2 cellular contexts compared by ENCODE assay signal in genomic region chr20:2749343-2749950, GRCh38.
TF ChIP-seq lines count a peak whose summit lies in the region.

No MANE protein-coding gene starts in this region.

TF ChIP-seq in WTC11, 78 proteins besides CTCF, POLR2A, EP300 and RAD21 (continued from another document):
- TF ChIP-seq ATF2 (CRISPR knock-in tag; IDR thresholded peaks at IDR 0.05; ENCODE audit: borderline replicate concordance, low read depth) (no peak), ZNF423 (CRISPR knock-in tag; IDR thresholded peaks at IDR 0.05) (no peak)

TF ChIP-seq in SK-N-SH, 30 proteins besides CTCF, POLR2A, EP300 and RAD21 (continued from another document):
- TF ChIP-seq ZBTB33 (IDR thresholded peaks at IDR 0.05; ENCODE audit: borderline replicate concordance, low read depth) (no peak), PBX3 (IDR thresholded peaks at IDR 0.05) (no peak), ELF1 (IDR thresholded peaks at IDR 0.05) (no peak), RXRA (IDR thresholded peaks at IDR 0.05; ENCODE audit: borderline replicate concordance, low read depth) (no peak), FOXM1 (IDR thresholded peaks at IDR 0.05; ENCODE audit: low read depth) (no peak), SMC3 (IDR thresholded peaks at IDR 0.05; ENCODE audit: low read depth, low read length) (no peak), GATA2 (CRISPR knock-in tag; IDR thresholded peaks at IDR 0.05) (no peak), TEAD4 (IDR thresholded peaks at IDR 0.05; ENCODE audit: borderline replicate concordance, insufficient read depth) (no peak), TAF1 (IDR thresholded peaks at IDR 0.05; ENCODE audit: borderline replicate concordance, low read depth, low read length) (no peak), USF2 (IDR thresholded peaks at IDR 0.05; ENCODE audit: borderline replicate concordance, low read depth, low read length) (no peak), IRF3 (IDR thresholded peaks at IDR 0.05; ENCODE audit: low read depth, low read length) (no peak), MXI1 (IDR thresholded peaks at IDR 0.05; ENCODE audit: low read depth, low read length) (no peak), USF1 (IDR thresholded peaks at IDR 0.05; ENCODE audit: borderline replicate concordance, low read depth) (no peak), SIN3A (IDR thresholded peaks at IDR 0.05; ENCODE audit: borderline replicate concordance, low read depth, low read length) (no peak), MEF2A (IDR thresholded peaks at IDR 0.05; ENCODE audit: borderline replicate concordance, low read depth) (no peak)
